In the genomic region with DNA sequence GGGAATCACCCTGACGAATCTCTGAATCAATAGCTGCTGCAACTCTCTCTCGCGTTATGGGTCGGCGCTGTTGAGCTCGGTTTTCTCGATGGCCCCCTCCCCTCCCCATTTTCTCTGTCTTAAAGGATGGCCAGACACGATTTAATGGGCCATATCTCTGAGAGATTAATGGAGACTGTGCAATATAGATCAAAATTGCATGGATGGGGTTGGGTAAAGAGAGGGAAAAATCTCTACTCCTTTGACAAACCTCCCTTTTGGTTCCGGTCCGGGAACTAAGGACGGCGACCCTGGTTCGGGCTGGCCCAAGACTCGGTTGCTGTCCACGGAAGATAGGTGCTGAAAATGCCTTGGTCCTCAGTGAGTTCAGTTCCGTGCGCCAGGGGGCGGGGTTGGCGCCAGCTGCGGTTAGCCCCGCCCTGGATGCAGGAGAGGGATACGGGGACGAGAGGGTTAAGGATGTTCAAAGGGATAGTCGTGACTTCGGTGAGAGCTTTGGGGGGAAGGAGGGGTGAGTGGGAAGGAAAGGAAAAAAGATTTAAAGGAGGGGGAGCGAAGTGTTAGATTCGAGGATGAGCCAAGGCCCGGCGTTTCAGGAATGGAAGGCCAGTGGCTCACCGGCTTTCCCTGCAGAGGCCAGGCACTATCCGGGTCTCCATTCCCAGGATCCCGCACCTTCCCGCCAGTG, we compare ENCODE assay signal across 8 cellular contexts.
DNase-seq lines count a peak whose midpoint lies in the region; ATAC-seq, FAIRE-seq and TF ChIP-seq lines count a peak whose summit lies in the region.

No MANE protein-coding gene starts in this region.

- H3K4me3 Mint-ChIP-seq in activated naive CD8-positive, alpha-beta T cell treated with anti-CD3 and anti-CD28 coated beads, Interleukin-2, amount 10 ng/mL, durations not matched to agents 7 days and 5 days: peak overlapping the region; percentile 50

- H3K4me1 Mint-ChIP-seq in activated naive CD8-positive, alpha-beta T cell treated with anti-CD3 and anti-CD28 coated beads, Interleukin-2, amount 10 ng/mL, durations not matched to agents 7 days and 5 days: peaks cover 37% of the 10 kb centered on the region

- H3K27ac Mint-ChIP-seq in activated naive CD8-positive, alpha-beta T cell treated with anti-CD3 and anti-CD28 coated beads, Interleukin-2, amount 10 ng/mL, durations not matched to agents 7 days and 5 days: peak overlapping the region; percentile 24

- peak; percentile 54 for DNase-seq in D341Med (ENCODE audit: low spot score)
- no peak for DNase-seq in HFF-Myc (ENCODE audit: extremely low read depth, low read depth)
- DNase-seq in activated naive CD8-positive, alpha-beta T cell treated with anti-CD3 and anti-CD28 coated beads, Interleukin-2, amount 10 ng/mL, durations not matched to agents 7 days and 5 days: peak; percentile 44
- DNase-seq in iPS-NIHi7 (ENCODE audit: extremely low spot score): peak; percentile 85
- DNase-seq in urothelium cell line (ENCODE audit: low spot score): peak; percentile 76
- DNase-seq in stimulated activated CD4-positive, alpha-beta T cell treated with anti-CD3 and anti-CD28 coated beads, Interleukin-4, amount 100 ng/mL, for 4 hours: no peak
- no peak for DNase-seq in NCI-H128 (lab: John Stamatoyannopoulos, UW; ENCODE audit: unreplicated experiment)

- H3K9me3 Mint-ChIP-seq in activated naive CD8-positive, alpha-beta T cell treated with anti-CD3 and anti-CD28 coated beads, Interleukin-2, amount 10 ng/mL, durations not matched to agents 7 days and 5 days: no peaks in the 10 kb centered on the region

- no peak overlapping the region for H3K4me3 ChIP-seq in HFF-Myc (replicated peaks; ENCODE audit: low read depth, low read length)

- H3K36me3 Mint-ChIP-seq in activated naive CD8-positive, alpha-beta T cell treated with anti-CD3 and anti-CD28 coated beads, Interleukin-2, amount 10 ng/mL, durations not matched to agents 7 days and 5 days: peaks cover 1% of the 10 kb centered on the region

- ATAC-seq in activated naive CD8-positive, alpha-beta T cell treated with anti-CD3 and anti-CD28 coated beads, Interleukin-2, amount 10 ng/mL, durations not matched to agents 7 days and 5 days (ENCODE audit: low read depth): no peak
- ATAC-seq in HG03432 (IDR thresholded peaks at IDR 0.05; ENCODE audit: unreplicated experiment): no peak

- POLR2A ChIA-PET in activated naive CD8-positive, alpha-beta T cell treated with anti-CD3 and anti-CD28 coated beads, Interleukin-2, amount 10 ng/mL, durations not matched to agents 7 days and 5 days (lab: Charles Lee): no interaction called here

- peak; percentile 26 for TF ChIP-seq CTCF in HFF-Myc (IDR thresholded peaks at IDR 0.05; ENCODE audit: low read depth, low read length, missing control alignments)

- peaks cover 91% of the 10 kb centered on the region for H3K27me3 Mint-ChIP-seq in activated naive CD8-positive, alpha-beta T cell treated with anti-CD3 and anti-CD28 coated beads, Interleukin-2, amount 10 ng/mL, durations not matched to agents 7 days and 5 days

- peak; percentile 20 for FAIRE-seq in urothelium cell line (lab: Jason Lieb, UNC)

Comparison
In these comparisons a context has a peak if more than half of its experiments do, and no peak if none do; other contexts are left out.
1. DNase-seq: peak in D341Med (single experiment), activated naive CD8-positive, alpha-beta T cell treated with anti-CD3 and anti-CD28 coated beads, Interleukin-2, amount 10 ng/mL, durations not matched to agents 7 days and 5 days (single experiment), iPS-NIHi7 (single experiment) and urothelium cell line (single experiment); none in HFF-Myc (single experiment), stimulated activated CD4-positive, alpha-beta T cell treated with anti-CD3 and anti-CD28 coated beads, Interleukin-4, amount 100 ng/mL, for 4 hours (0 of 2) and NCI-H128 (single experiment).